ENCODE assay signal across 31 cellular contexts in the genomic region with DNA sequence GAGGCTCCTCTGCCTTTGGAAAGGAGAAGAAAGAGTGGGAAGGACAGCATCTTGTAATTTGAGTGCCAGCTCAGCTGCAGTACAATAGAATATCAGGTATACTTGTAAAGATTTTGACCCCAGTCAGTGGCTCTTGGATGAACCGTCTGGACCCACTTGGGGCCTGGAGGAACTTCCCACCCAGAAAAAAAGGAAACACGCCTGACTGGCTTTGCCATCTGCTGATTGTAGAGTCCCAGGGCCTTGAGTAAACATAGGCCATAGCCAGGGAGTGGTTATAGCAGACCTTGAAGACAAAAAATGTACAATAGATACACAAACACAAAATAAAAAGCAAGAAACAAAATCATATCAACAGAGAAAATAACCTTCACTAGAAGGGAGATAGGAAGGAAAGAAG.
"Had no signal": no experiment of that assay in that cellular context is flagged by ENCODE, and none has a peak within 500 bp of the region (broad histone marks: within the 10 kb centered on the region; RNA-seq: fewer than 3 reads in every experiment).

No MANE protein-coding gene starts in this region.

- H3K27ac ChIP-seq: adrenal gland, body of pancreas, breast epithelium, cardiac muscle cell, colonic mucosa, epithelial cell of prostate, esophagus squamous epithelium, gastroesophageal sphincter, heart right ventricle, hepatocyte, VCaP had no signal

- ATAC-seq: activated naive CD8-positive, alpha-beta T cell treated with anti-CD3 and anti-CD28 coated beads, Interleukin-2, amount 50 U/mL, for 24 hours; activated T-cell treated with anti-CD3 and anti-CD28 coated beads, Interleukin-2, amount 50 U/mL, for 72 hours; body of pancreas; gastroesophageal sphincter; heart right ventricle; WTC11 had no signal

- H3K27me3 ChIP-seq: adrenal gland, body of pancreas, breast epithelium, cardiac muscle cell, colonic mucosa, esophagus squamous epithelium, gastroesophageal sphincter, heart right ventricle, hepatocyte had no signal

- H3K4me1 ChIP-seq: adrenal gland, body of pancreas, breast epithelium, colonic mucosa, esophagus squamous epithelium, gastroesophageal sphincter, heart right ventricle had no signal

- H3K36me3 ChIP-seq: adrenal gland, breast epithelium, cardiac muscle cell, colonic mucosa, esophagus squamous epithelium, gastroesophageal sphincter, heart right ventricle had no signal

- DNase-seq: activated CD4-positive, alpha-beta memory T cell treated with anti-CD3 and anti-CD28 coated beads, Interleukin-2, amount 10 ng/mL, durations not matched to agents 7 days and 5 days; activated CD4-positive, alpha-beta T cell treated with anti-CD3 and anti-CD28 coated beads for 1 hour; activated CD4-positive, alpha-beta T cell treated with anti-CD3 and anti-CD28 coated beads for 4 hours; activated CD4-positive, alpha-beta T cell treated with anti-CD3 and anti-CD28 coated beads, Interleukin-2, amount 10 ng/mL, durations not matched to agents 7 days and 5 days; activated CD4-positive, alpha-beta T cell treated with anti-CD3 and anti-CD28 coated beads, Interleukin-2, amount 50 U/mL, for 4 hours; activated CD8-positive, alpha-beta memory T cell treated with anti-CD3 and anti-CD28 coated beads, Interleukin-2, amount 50 U/mL, for 48 hours; activated gamma-delta T cell treated with Interleukin-2 at 50 U/mL for 16 hours; activated naive CD4-positive, alpha-beta T cell treated with Interleukin-2 at 50 U/mL for 16 hours; activated naive CD8-positive, alpha-beta T cell treated with anti-CD3 and anti-CD28 coated beads for 36 hours; activated naive CD8-positive, alpha-beta T cell treated with anti-CD3 and anti-CD28 coated beads, Interleukin-2, amount 50 U/mL, for 24 hours; activated T-cell treated with anti-CD3 and anti-CD28 coated beads for 4 hours; activated T-cell treated with anti-CD3 and anti-CD28 coated beads, Interleukin-2, amount 50 U/mL, for 24 hours; activated T-cell treated with anti-CD3 and anti-CD28 coated beads, Interleukin-2, amount 50 U/mL, for 72 hours; adrenal gland; amygdala; body of pancreas; central memory CD4-positive, alpha-beta T cell; cerebellar nuclear complex; colonic mucosa; effector CD8-positive, alpha-beta T cell; esophagus squamous epithelium; foreskin melanocyte; heart right ventricle; T-helper 2 cell had no signal

- H3K4me3 ChIP-seq: adrenal gland, body of pancreas, breast epithelium, cardiac muscle cell, colonic mucosa, esophagus squamous epithelium, gastroesophageal sphincter, heart right ventricle, hepatocyte had no signal

- H3K9me3 ChIP-seq: adrenal gland, body of pancreas, breast epithelium, colonic mucosa, esophagus squamous epithelium, gastroesophageal sphincter had no signal
